ENCODE assay signal across 8 cellular contexts in genomic region chr4:150297861-150298474, GRCh38.
DNase-seq lines count a peak whose midpoint lies in the region; ATAC-seq, FAIRE-seq and TF ChIP-seq lines count a peak whose summit lies in the region.

No MANE protein-coding gene starts in this region.

- TF ChIP-seq CTCF in Caco-2 (IDR thresholded peaks at IDR 0.05; ENCODE audit: insufficient read depth in 1 of 2, low read depth in 1 of 2, low read length in 1 of 2, severe bottlenecking in 1 of 2, unreplicated experiment in 1 of 2) = peak; percentile 58 to 59
- peak; percentile 67 for TF ChIP-seq CTCF in HepG2 (CRISPR knock-in tag; IDR thresholded peaks at IDR 0.05)

- no peak overlapping the region for H2AFZ ChIP-seq in HepG2 (ENCODE audit: low read length)

- no peaks in the 10 kb centered on the region for H3K36me3 Mint-ChIP-seq in Caco-2 (ENCODE audit: insufficient read depth, unreplicated experiment)

- H3K27ac Mint-ChIP-seq in Caco-2 (ENCODE audit: unreplicated experiment) = no peak overlapping the region

- peak; percentile 63 for FAIRE-seq in HepG2 (lab: Jason Lieb, UNC)

- TF ChIP-seq EP300 in HepG2 (IDR thresholded peaks at IDR 0.05; ENCODE audit: low read depth in 2 of 2, low read length in 2 of 2) (no peak), HepG2 (CRISPR knock-in tag; IDR thresholded peaks at IDR 0.05; ENCODE audit: borderline replicate concordance) (no peak)

- DNase-seq in Caco-2 = peak in 1 of 2 experiments; percentile 39
- DNase-seq in NCI-H526 treated with DMSO at 0.1 percent for 48 hours (lab: John Stamatoyannopoulos, UW) = peak; percentile 45
- peak; percentile 71 for DNase-seq in astrocyte of the hippocampus (ENCODE audit: low read depth, low spot score)
- peak; percentile 41 for DNase-seq in HepG2 (ENCODE audit: low spot score)
- DNase-seq in superior temporal gyrus (ENCODE audit: extremely low spot score) = peak; percentile 82

- intact Hi-C loops in Caco-2 (cut with micrococcal nuclease; ENCODE audit: unreplicated experiment) (loop anchor here (1.0 to 5.0 kb wide), 2 partner anchors 294 to 569 kb away; no protein-coding TSS in a partner anchor), HepG2 (cut with micrococcal nuclease; ENCODE audit: unreplicated experiment) (loop anchor here (1.0 to 5.0 kb wide), 2 partner anchors 294 to 569 kb away; no protein-coding TSS in a partner anchor)

- H3K9me3 ChIP-seq in Caco-2 = no peaks in the 10 kb centered on the region
- H3K9me3 ChIP-seq in HepG2 (ENCODE audit: low read length) = no peaks in the 10 kb centered on the region

- peak; percentile 53 for ATAC-seq in GM19468 (IDR thresholded peaks at IDR 0.05; ENCODE audit: extremely low read depth, unreplicated experiment)
- peak; percentile 51; the same call in 2 of the 3 replicates for ATAC-seq in HepG2
- no peak for ATAC-seq in GM18873 (IDR thresholded peaks at IDR 0.05; ENCODE audit: low FRiP score, unreplicated experiment)
- no peak for ATAC-seq in HG03354 (IDR thresholded peaks at IDR 0.05; ENCODE audit: poor library complexity, severe bottlenecking, unreplicated experiment)

- H3K36me3 ChIP-seq in Caco-2 (ENCODE audit: control insufficient read depth, insufficient read depth, low read length) = no peaks in the 10 kb centered on the region
- no peaks in the 10 kb centered on the region for H3K36me3 ChIP-seq in HepG2 (replicated peaks in 1 of 2; ENCODE audit: control insufficient read depth in 1 of 2, insufficient read depth in 2 of 2, low read length in 2 of 2)

- H3K4me1 ChIP-seq in Caco-2 = no peaks in the 10 kb centered on the region
- no peaks in the 10 kb centered on the region for H3K4me1 ChIP-seq in HepG2 (ENCODE audit: insufficient read depth, low read length)

- H3K4me3 Mint-ChIP-seq in Caco-2 (ENCODE audit: unreplicated experiment) = no peak overlapping the region

- BruUV-seq in Caco-2 (replicated peaks; lab: Mats Ljungman, UMichigan) = no TSS peak
- no TSS peak for BruUV-seq in HepG2 (replicated peaks; lab: Mats Ljungman, UMichigan)

- POLR2A ChIA-PET in Caco-2 (lab: Charles Lee) = no interaction called here
- POLR2A ChIA-PET in HepG2 (lab: Yijun Ruan, JAX) = no interaction called here

- no peaks in the 10 kb centered on the region for H3K27me3 ChIP-seq in Caco-2 (replicated peaks; ENCODE audit: control insufficient read depth, insufficient read depth, low read length)
- no peaks in the 10 kb centered on the region for H3K27me3 ChIP-seq in HepG2 (ENCODE audit: control insufficient read depth in 1 of 2, insufficient read depth in 2 of 2, low read length in 2 of 2)

- 0 out of 2 replicates have a peak, but pooled peaks have one; percentile 14 for TF ChIP-seq RAD21 in HepG2 (CRISPR knock-in tag; IDR thresholded peaks at IDR 0.05)

- no peak overlapping the region for H3K27ac ChIP-seq in HepG2 (ENCODE audit: extremely low read length, insufficient read depth, low read length)

- TF ChIP-seq POLR2A in HepG2 (IDR thresholded peaks at IDR 0.05; ENCODE audit: insufficient read depth in 1 of 2, low read depth in 2 of 2, low read length in 2 of 2) = no peak

- in situ Hi-C loops in HepG2 (cut with HindIII; ENCODE audit: extremely low pct_ligation_motif_present, low pct_unique_long_range_greater_than_20kb) = loop anchor here (5.0 kb wide), 1 partner anchor 569 kb away; no protein-coding TSS in a partner anchor

- no peak overlapping the region for H3K4me2 ChIP-seq in HepG2 (ENCODE audit: low read depth, low read length)

- WGBS in HepG2 (ENCODE audit: low lambda C conversion rate) = 97% methylated on average over 1 of the region's 1 CpG

- no peak overlapping the region for H3K9ac ChIP-seq in HepG2 (ENCODE audit: insufficient read depth, low read depth, low read length)

- H3K79me2 ChIP-seq in HepG2 (ENCODE audit: insufficient read depth, low read length) = no peaks in the 10 kb centered on the region

- no peaks in the 10 kb centered on the region for H3K4me1 Mint-ChIP-seq in Caco-2 (ENCODE audit: low read depth, unreplicated experiment)

- H4K20me1 ChIP-seq in HepG2 (ENCODE audit: insufficient read depth, low read length) = no peaks in the 10 kb centered on the region

- H3K9me3 Mint-ChIP-seq in Caco-2 (ENCODE audit: unreplicated experiment) = no peaks in the 10 kb centered on the region

- H3K4me3 ChIP-seq in Caco-2 (ENCODE audit: low read depth, low read length) (no peak overlapping the region), HepG2 (replicated peaks in 1 of 3; ENCODE audit: insufficient read depth in 1 of 3, low read depth in 2 of 3, low read length in 3 of 3) (no peak overlapping the region)

- H3K27me3 Mint-ChIP-seq in Caco-2 (ENCODE audit: insufficient read depth, unreplicated experiment) = no peaks in the 10 kb centered on the region

- CTCF ChIA-PET in Caco-2 (lab: Charles Lee) = no interaction called here
- CTCF ChIA-PET in HepG2 (lab: Yijun Ruan, JAX; ENCODE audit: low intra/inter-chr PET ratio, low total read pairs) = interaction anchor here (1.2 to 1.3 kb wide), 2 partner anchors 568 to 569 kb away, joined by 5 to 8 read pairs; no protein-coding TSS in a partner anchor

TF ChIP-seq in HepG2, 621 proteins besides CTCF, POLR2A, EP300 and RAD21:
- TF ChIP-seq MIXL1 (CRISPR knock-in tag; IDR thresholded peaks at IDR 0.05) (peak; percentile 34; the same call in 1 of the 2 replicates), CEBPG (CRISPR knock-in tag; IDR thresholded peaks at IDR 0.05) (0 out of 2 replicates have a peak, but pooled peaks have one; percentile 13), THAP11 (CRISPR knock-in tag; IDR thresholded peaks at IDR 0.05) (0 out of 2 replicates have a peak, but pooled peaks have one; percentile 17), ZBTB3 (CRISPR knock-in tag; IDR thresholded peaks at IDR 0.05; ENCODE audit: borderline replicate concordance, low read depth) (no peak), STAG1 (CRISPR knock-in tag; IDR thresholded peaks at IDR 0.05) (peak; percentile 84), SMC3 (IDR thresholded peaks at IDR 0.05; ENCODE audit: low read length) (peak; percentile 78)

Comparison
In these comparisons a context has a peak if more than half of its experiments do, and no peak if none do; other contexts are left out.
1. ATAC-seq: peak in GM19468 (single experiment) and HepG2 (single experiment); none in GM18873 (single experiment) and HG03354 (single experiment).